Comparison of ENCODE assay signal across 2 cellular contexts in the genomic region with DNA sequence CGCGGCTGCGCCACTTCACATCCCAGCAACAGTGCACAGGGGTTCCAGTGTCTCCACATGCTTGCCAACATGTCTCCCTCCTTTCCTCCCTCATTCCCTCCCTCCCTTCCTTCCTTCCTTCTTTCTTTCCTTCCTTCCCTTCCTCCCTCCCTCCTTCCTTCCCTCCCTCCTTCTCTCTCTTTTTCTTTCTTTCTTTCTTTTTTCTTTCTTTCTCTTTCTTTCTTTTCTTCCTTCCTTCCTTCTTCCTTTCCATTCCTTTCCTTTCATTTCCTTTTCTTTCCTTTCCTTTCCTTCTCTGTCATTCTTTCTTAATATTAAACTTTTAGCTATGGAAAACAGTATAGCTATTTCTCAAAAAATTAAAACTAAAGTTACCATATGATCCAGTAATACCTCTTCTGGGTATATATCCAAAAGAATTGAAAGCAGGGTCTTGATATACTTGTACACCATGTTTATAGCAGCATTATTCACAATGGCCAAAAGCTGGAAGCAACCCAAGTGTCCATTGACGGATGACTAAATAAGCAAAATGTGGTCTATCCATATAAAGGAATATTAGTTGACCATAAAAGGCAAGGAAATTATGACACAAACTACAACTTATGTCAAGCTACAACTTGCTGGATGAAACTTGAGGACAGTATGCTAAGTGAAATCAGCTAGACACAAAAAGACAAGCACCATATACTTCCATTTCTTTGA.
TF ChIP-seq lines count a peak whose summit lies in the region.

No MANE protein-coding gene starts in this region.

TF ChIP-seq in HEK293, 187 proteins besides CTCF, POLR2A, EP300 and RAD21:
- TF ChIP-seq ZBTB17 (tag by site-specific recombination; IDR thresholded peaks at IDR 0.05): no peak
- peak; percentile 80 for TF ChIP-seq ZNF366 (tag by site-specific recombination; conservative IDR thresholded peaks at IDR 0.05)
- TF ChIP-seq ZNF211 (tag by site-specific recombination; IDR thresholded peaks at IDR 0.05; ENCODE audit: low read depth): no peak

TF ChIP-seq in K562, 482 proteins besides CTCF, POLR2A, EP300 and RAD21:
- TF ChIP-seq ZNF512 (tag; IDR thresholded peaks at IDR 0.05) (peak; percentile 81), ELF1 (tag; IDR thresholded peaks at IDR 0.05) (no peak)
TF ChIP-seq in K562: peak in this region for 1.
